In genomic region chr11:92249156-92249753, GRCh38 we compare ENCODE assay signal across 16 cellular contexts.
"Had no signal": no experiment of that assay in that cellular context is flagged by ENCODE, and none has a peak within 500 bp of the region (broad histone marks: within the 10 kb centered on the region; RNA-seq: fewer than 3 reads in every experiment).

No MANE protein-coding gene starts in this region.

- H3K4me1 Mint-ChIP-seq: naive B cell had no signal

- ATAC-seq: gastrocnemius medialis, heart right ventricle, right cardiac atrium had no signal

- H3K27me3 Mint-ChIP-seq: naive B cell had no signal

- H3K4me3 Mint-ChIP-seq: naive B cell, neural crest cell had no signal

- H3K36me3 Mint-ChIP-seq: naive B cell had no signal

- H3K27ac Mint-ChIP-seq: naive B cell had no signal

- DNase-seq: effector memory CD4-positive, alpha-beta T cell; gastrocnemius medialis; heart right ventricle; hypothalamus; kidney glomerular epithelial cell; mesendoderm; naive B cell; ovary; right cardiac atrium; small intestine; stimulated activated CD4-positive, alpha-beta T cell treated with anti-CD3 and anti-CD28 coated beads, Interleukin-12 subunit alpha, Interleukin-12 subunit beta, amount 100 ng/mL, for 4 hours; stimulated activated naive CD4-positive, alpha-beta T cell; stomach; substantia nigra; transverse colon had no signal
